ENCODE assay signal across 8 cellular contexts in genomic region chr16:28534542-28535373, GRCh38. TPM values are rescaled to one million over a fixed set of nuclear protein-coding genes. Genes with fewer than 3 reads are reported as not detected.
DNase-seq lines count a peak whose midpoint lies in the region; ATAC-seq, FAIRE-seq and TF ChIP-seq lines count a peak whose summit lies in the region.
"Had no signal": no experiment of that assay in that cellular context is flagged by ENCODE, and none has a peak within 500 bp of the region (broad histone marks: within the 10 kb centered on the region; RNA-seq: fewer than 3 reads in every experiment).

No MANE protein-coding gene starts in this region.

- peaks cover 38% of the 10 kb centered on the region for H3K4me1 ChIP-seq in CD4-positive, alpha-beta memory T cell (ENCODE audit: insufficient read depth, low read length)
- peaks cover 20 to 60% of the 10 kb centered on the region in 2 donors for H3K4me1 ChIP-seq in left lung

- peak overlapping the region in 7 of 8 donors; percentile 54 to 86 (median 77) for H3K4me3 Mint-ChIP-seq in CD4-positive, alpha-beta memory T cell
- peak overlapping the region; percentile 71 for H3K4me3 Mint-ChIP-seq in T-helper 17 cell

- peak overlapping the region; percentile 90 to 97 (median 96) for H3K27ac Mint-ChIP-seq in CD4-positive, alpha-beta memory T cell
- peak overlapping the region; percentile 92 for H3K27ac Mint-ChIP-seq in T-helper 17 cell

- H3K4me3 ChIP-seq in CD4-positive, alpha-beta memory T cell (ENCODE audit: low read length in 2 of 2), result no peak overlapping the region
- no peak overlapping the region for H3K4me3 ChIP-seq in left lung

- no peak for FAIRE-seq in frontal cortex (lab: Jason Lieb, UNC)
- FAIRE-seq: H1 had no signal

- peaks cover 4 to 6% of the 10 kb centered on the region in 2 donors for H3K36me3 Mint-ChIP-seq in CD4-positive, alpha-beta memory T cell
- peaks cover 2% of the 10 kb centered on the region for H3K36me3 Mint-ChIP-seq in T-helper 17 cell (ENCODE audit: low read depth)

- no peak for TF ChIP-seq CTCF in left lung (IDR thresholded peaks at IDR 0.05)

- H3K27me3 ChIP-seq in CD4-positive, alpha-beta memory T cell (ENCODE audit: insufficient read depth, low read length), result no peaks in the 10 kb centered on the region
- H3K27me3 ChIP-seq in left lung, result no peaks in the 10 kb centered on the region

- CTCF ChIA-PET in CD4-positive, alpha-beta memory T cell (lab: Charles Lee; ENCODE audit: partially characterized antibody), result interaction anchor here (1.0 to 2.0 kb wide), 9 partner anchors 8 to 41 kb away, joined by 3 to 12 read pairs (median 4); partner anchors contain the start of genes APOBR and SGF29

- H3K9me3 Mint-ChIP-seq in CD4-positive, alpha-beta memory T cell, result peaks cover 0 to 6% (median 0%) of the 10 kb centered on the region in 8 donors

- peak overlapping the region; percentile 37 for H3K27ac ChIP-seq in CD4-positive, alpha-beta memory T cell (ENCODE audit: low read depth, low read length)
- H3K27ac ChIP-seq in left lung, result peak overlapping the region; percentile 50 to 83

- peaks cover 29 to 56% (median 45%) of the 10 kb centered on the region in 4 donors for H3K4me1 Mint-ChIP-seq in CD4-positive, alpha-beta memory T cell
- H3K4me1 Mint-ChIP-seq in T-helper 17 cell, result peaks cover 42% of the 10 kb centered on the region

- ATAC-seq in T-helper 17 cell, result peak; percentile 80
- peak; percentile 1 for ATAC-seq in left lung
- no peak for ATAC-seq in HG03039 (IDR thresholded peaks at IDR 0.05; ENCODE audit: unreplicated experiment)
- ATAC-seq in GM19395 (IDR thresholded peaks at IDR 0.05; ENCODE audit: unreplicated experiment), result no peak

- no peaks in the 10 kb centered on the region for H3K27me3 Mint-ChIP-seq in CD4-positive, alpha-beta memory T cell
- H3K27me3 Mint-ChIP-seq in T-helper 17 cell, result no peaks in the 10 kb centered on the region

- peak in 4 of 5 donors; percentile 51 to 66 (median 56) for DNase-seq in CD4-positive, alpha-beta memory T cell
- no peak for DNase-seq in T-helper 17 cell
- peak in 1 of 2 donors; percentile 75 for DNase-seq in left lung
- DNase-seq in frontal cortex (ENCODE audit: low spot score in 2 of 2), result no peak
- DNase-seq: NCI-H1105 had no signal

- POLR2A ChIA-PET in CD4-positive, alpha-beta memory T cell (lab: Charles Lee; ENCODE audit: partially characterized antibody), result interaction anchor here (0.8 to 3.6 kb wide), 15 partner anchors 9 to 46 kb away, joined by 3 to 122 read pairs (median 6); partner anchors contain the start of genes APOBR, CLN3 and SGF29

- no peaks in the 10 kb centered on the region for H3K9me3 ChIP-seq in CD4-positive, alpha-beta memory T cell (ENCODE audit: control insufficient read depth in 1 of 2, low read length in 2 of 2)
- no peaks in the 10 kb centered on the region for H3K9me3 ChIP-seq in T-helper 17 cell (ENCODE audit: control insufficient read depth, low read length, poor library complexity, severe bottlenecking)
- H3K9me3 ChIP-seq in left lung, result no peaks in the 10 kb centered on the region

- intact Hi-C loops in CD4-positive, alpha-beta memory T cell (cut with micrococcal nuclease), result loop anchor here (1.0 kb wide), 1 partner anchor 40 kb away; the partner anchor contains the start of gene APOBR
- intact Hi-C loops in left lung (cut with DNase I), result no loop called here

- H3K36me3 ChIP-seq in CD4-positive, alpha-beta memory T cell (ENCODE audit: insufficient read depth, low read length), result no peaks in the 10 kb centered on the region
- peaks cover 0 to 5% of the 10 kb centered on the region in 2 donors for H3K36me3 ChIP-seq in left lung

RNA-seq across cellular contexts. Expression of gene NUPR1, which starts 4.0 kb away (rescaled TPM):
- total RNA-seq in CD4-positive, alpha-beta memory T cell, result not detected
- not detected for polyA plus RNA-seq in CD4-positive, alpha-beta memory T cell
- total RNA-seq in T-helper 17 cell, result under 1 TPM; 0.07 to 0.13 TPM
- total RNA-seq in left lung, result 100 to 1,000 TPM; 141 to 142 TPM
- total RNA-seq in frontal cortex, result under 0.01 TPM

RNA-seq across cellular contexts. Expression of gene SGF29, which starts 19.0 kb away (rescaled TPM):
- 10 to 100 TPM; 67.5 to 70.0 TPM for total RNA-seq in CD4-positive, alpha-beta memory T cell
- 10 to 100 TPM; 53.8 to 86.9 TPM for polyA plus RNA-seq in CD4-positive, alpha-beta memory T cell
- 10 to 100 TPM; 49.7 to 53.7 TPM for total RNA-seq in T-helper 17 cell
- 10 to 100 TPM; 16.6 to 27.4 TPM for total RNA-seq in left lung
- 21.6 TPM for total RNA-seq in frontal cortex

RNA-seq across cellular contexts. Expression of gene IL27, which starts 28.1 kb away (rescaled TPM):
- total RNA-seq in CD4-positive, alpha-beta memory T cell, result not detected
- polyA plus RNA-seq in CD4-positive, alpha-beta memory T cell, result not detected
- total RNA-seq in T-helper 17 cell (not detected), left lung (under 1 TPM in 1 of 2 donors, not detected in 1; 0.94 TPM), frontal cortex (not detected)
- total RNA-seq: H1 had no signal
- polyA plus RNA-seq: H1 had no signal

RNA-seq across cellular contexts. Expression of gene APOBR, which starts 40.3 kb away (rescaled TPM):
- 1 to 10 TPM; 9.1 to 9.9 TPM for total RNA-seq in CD4-positive, alpha-beta memory T cell
- polyA plus RNA-seq in CD4-positive, alpha-beta memory T cell, result 1 to 10 TPM in 1 of 2 donors, under 1 TPM in 1; 0.12 to 3.5 TPM
- 10 to 100 TPM; 12.6 to 13.6 TPM for total RNA-seq in T-helper 17 cell
- total RNA-seq in left lung, result 10 to 100 TPM in 1 of 2 donors, 1 to 10 TPM in 1; 6.2 to 22.9 TPM
- under 0.01 TPM for total RNA-seq in frontal cortex
- total RNA-seq: H1 had no signal
- polyA plus RNA-seq: H1 had no signal

RNA-seq across cellular contexts. Expression of gene CLN3, which starts 42.9 kb away (rescaled TPM):
- 10 to 100 TPM; 62.1 to 63.6 TPM for total RNA-seq in CD4-positive, alpha-beta memory T cell
- 10 to 100 TPM; 16.8 to 33.7 TPM for polyA plus RNA-seq in CD4-positive, alpha-beta memory T cell
- total RNA-seq in T-helper 17 cell (10 to 100 TPM; 44.6 to 57.1 TPM), left lung (10 to 100 TPM; 57.5 to 72.8 TPM), frontal cortex (12.6 TPM)

Comparison
In these comparisons a context has a peak if more than half of its experiments do, and no peak if none do; other contexts are left out.
1. DNase-seq: peak in CD4-positive, alpha-beta memory T cell (4 of 5); none in T-helper 17 cell (0 of 3) and frontal cortex (0 of 2).
2. ATAC-seq: peak in T-helper 17 cell (single experiment) and left lung (single experiment); none in HG03039 (single experiment) and GM19395 (single experiment).
3. RNA of gene NUPR1, which starts 4.0 kb away (total RNA-seq): 141 to 142 TPM in left lung; 0.07 to 0.13 TPM in T-helper 17 cell, not detected in CD4-positive, alpha-beta memory T cell and under 0.01 TPM in frontal cortex (single experiment); every median in the first group is over 100 times any median in the second.